Comparison of ENCODE assay signal across 1 cellular context in genomic region chr4:17956245-17956644, GRCh38.
TF ChIP-seq lines count a peak whose summit lies in the region.

No MANE protein-coding gene starts in this region.

TF ChIP-seq in SK-N-SH, 30 proteins besides CTCF, POLR2A, EP300 and RAD21 (continued from another document):
- TF ChIP-seq REST (IDR thresholded peaks at IDR 0.05; ENCODE audit: low read depth, low read length) = no peak
- TF ChIP-seq MAX (IDR thresholded peaks at IDR 0.05; ENCODE audit: low read depth) = no peak
- TF ChIP-seq MEF2A (IDR thresholded peaks at IDR 0.05; ENCODE audit: borderline replicate concordance, low read depth) = no peak
- no peak for TF ChIP-seq IRF3 (IDR thresholded peaks at IDR 0.05; ENCODE audit: low read depth, low read length)
- TF ChIP-seq FOXJ3 (CRISPR knock-in tag; IDR thresholded peaks at IDR 0.05) = no peak
- no peak for TF ChIP-seq FOSL2 (IDR thresholded peaks at IDR 0.05; ENCODE audit: borderline replicate concordance, low read depth)
